Comparison of ENCODE assay signal across 8 cellular contexts in the genomic region with DNA sequence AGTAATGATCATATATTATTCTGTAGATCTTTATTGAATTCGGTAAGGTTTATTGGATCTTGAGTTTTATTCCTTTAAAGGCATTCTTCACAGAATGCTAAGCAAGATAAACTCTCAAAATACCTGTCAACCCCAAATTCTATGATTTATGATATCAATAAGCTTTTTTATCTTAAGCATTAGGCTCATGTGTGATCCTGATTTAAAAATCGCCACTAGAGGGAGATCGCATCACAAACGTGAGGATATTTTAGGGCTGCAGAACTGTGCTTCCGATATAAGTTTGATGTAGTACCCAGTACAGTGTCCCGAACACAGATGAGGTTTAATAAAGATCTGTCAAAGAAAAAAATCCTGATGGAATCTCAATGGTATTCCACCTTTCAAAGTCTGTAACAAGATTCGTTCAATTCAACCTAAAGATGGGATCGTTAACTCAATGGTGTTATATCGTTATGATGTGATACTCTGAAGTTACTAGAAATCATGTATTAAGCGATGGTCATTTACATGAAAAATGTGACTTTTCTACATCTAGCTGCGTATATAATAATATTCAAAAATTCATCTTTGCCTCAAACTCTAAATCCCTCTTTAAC.
A peak's percentile ranks its signal among the peaks of the same experiment; 100 is the strongest.
DNase-seq lines count a peak whose midpoint lies in the region; ATAC-seq and TF ChIP-seq lines count a peak whose summit lies in the region.

No MANE protein-coding gene starts in this region.

- H3K9me3 ChIP-seq in Caco-2 (no peaks in the 10 kb centered on the region), OCI-LY7 (ENCODE audit: low read length) (no peaks in the 10 kb centered on the region), colonic mucosa (no peaks in the 10 kb centered on the region), MG63 (no peaks in the 10 kb centered on the region)

- no peak overlapping the region for H3K27ac Mint-ChIP-seq in Caco-2 (ENCODE audit: unreplicated experiment)

- H3K36me3 ChIP-seq in Caco-2 (ENCODE audit: control insufficient read depth, insufficient read depth, low read length): no peaks in the 10 kb centered on the region
- H3K36me3 ChIP-seq in OCI-LY7 (ENCODE audit: insufficient read depth, low read length): no peaks in the 10 kb centered on the region
- no peaks in the 10 kb centered on the region for H3K36me3 ChIP-seq in colonic mucosa
- H3K36me3 ChIP-seq in MG63: no peaks in the 10 kb centered on the region

- no peak overlapping the region for H3K4me2 ChIP-seq in OCI-LY7 (ENCODE audit: low read length)

- BruUV-seq in Caco-2 (replicated peaks; lab: Mats Ljungman, UMichigan) (no TSS peak), OCI-LY7 (replicated peaks; lab: Mats Ljungman, UMichigan) (no TSS peak)

- intact Hi-C loops in Caco-2 (cut with micrococcal nuclease; ENCODE audit: unreplicated experiment): loop anchor here (1.0 kb wide), 1 partner anchor 167 kb away; no protein-coding TSS in a partner anchor
- intact Hi-C loops in OCI-LY7 (cut with micrococcal nuclease; ENCODE audit: unreplicated experiment): loop anchor here (5.0 kb wide), 1 partner anchor 263 kb away; no protein-coding TSS in a partner anchor
- intact Hi-C loops in colonic mucosa (cut with DNase I): no loop called here

- ATAC-seq in GM18868 (IDR thresholded peaks at IDR 0.05; ENCODE audit: unreplicated experiment) (peak; percentile 77), HG03378 (IDR thresholded peaks at IDR 0.05; ENCODE audit: unreplicated experiment) (peak; percentile 85)

- peak in 1 of 2 experiments; percentile 49 for DNase-seq in Caco-2
- DNase-seq in OCI-LY7 (ENCODE audit: low spot score): peak; percentile 39
- peak; percentile 26 for DNase-seq in colonic mucosa
- peak; percentile 69 for DNase-seq in medulla oblongata (ENCODE audit: extremely low spot score)
- DNase-seq in MG63: no peak
- DNase-seq in DMS79 treated with DMSO at 0.1 percent for 48 hours (lab: John Stamatoyannopoulos, UW): no peak

- H3K4me1 ChIP-seq in Caco-2 (peaks cover 3% of the 10 kb centered on the region; the same call in 1 of the 2 replicates), OCI-LY7 (ENCODE audit: insufficient read depth, low read length, poor library complexity, severe bottlenecking) (no peaks in the 10 kb centered on the region), colonic mucosa (no peaks in the 10 kb centered on the region)

- H3K9me3 Mint-ChIP-seq in Caco-2 (ENCODE audit: unreplicated experiment): no peaks in the 10 kb centered on the region

- H3K9me2 ChIP-seq in OCI-LY7 (ENCODE audit: insufficient read depth, low read length): no peaks in the 10 kb centered on the region

- no peaks in the 10 kb centered on the region for H3K36me3 Mint-ChIP-seq in Caco-2 (ENCODE audit: insufficient read depth, unreplicated experiment)

- no peaks in the 10 kb centered on the region; the same call in 1 of the 2 replicates for H3K27me3 ChIP-seq in Caco-2 (replicated peaks; ENCODE audit: control insufficient read depth, insufficient read depth, low read length)
- H3K27me3 ChIP-seq in colonic mucosa: no peaks in the 10 kb centered on the region
- no peaks in the 10 kb centered on the region for H3K27me3 ChIP-seq in MG63

- no peak overlapping the region for H3K9ac ChIP-seq in colonic mucosa (ENCODE audit: low read depth in 2 of 2, low read length in 2 of 2)

- H3K27ac ChIP-seq in OCI-LY7 (ENCODE audit: low read depth, low read length, poor library complexity, severe bottlenecking): no peak overlapping the region
- no peak overlapping the region for H3K27ac ChIP-seq in colonic mucosa

- no peak overlapping the region for H2AFZ ChIP-seq in OCI-LY7 (ENCODE audit: low read length)

- H3K4me1 Mint-ChIP-seq in Caco-2 (ENCODE audit: low read depth, unreplicated experiment): peaks cover 7% of the 10 kb centered on the region

- no peaks in the 10 kb centered on the region for H4K20me1 ChIP-seq in OCI-LY7 (ENCODE audit: insufficient read depth, low read length)

- no peaks in the 10 kb centered on the region for H3K27me3 Mint-ChIP-seq in Caco-2 (ENCODE audit: insufficient read depth, unreplicated experiment)

- TF ChIP-seq CTCF in Caco-2 (IDR thresholded peaks at IDR 0.05; ENCODE audit: insufficient read depth in 1 of 2, low read depth in 1 of 2, low read length in 1 of 2, severe bottlenecking in 1 of 2, unreplicated experiment in 1 of 2) (peak; percentile 50 to 58), OCI-LY7 (conservative IDR thresholded peaks at IDR 0.05; ENCODE audit: low read length) (peak; percentile 84), colonic mucosa (IDR thresholded peaks at IDR 0.05) (peak; percentile 59)

- H3K4me3 ChIP-seq in Caco-2 (ENCODE audit: low read depth, low read length): no peak overlapping the region
- H3K4me3 ChIP-seq in OCI-LY7 (ENCODE audit: low read depth, low read length, poor library complexity, severe bottlenecking): no peak overlapping the region
- no peak overlapping the region for H3K4me3 ChIP-seq in colonic mucosa
- H3K4me3 ChIP-seq in MG63: no peak overlapping the region

- no peaks in the 10 kb centered on the region for H3K79me2 ChIP-seq in OCI-LY7 (ENCODE audit: insufficient read depth, low read depth, low read length)

- CTCF ChIA-PET in Caco-2 (lab: Charles Lee): interaction anchor here (0.6 to 1.7 kb wide), 3 partner anchors 31 to 184 kb away, joined by 3 to 12 read pairs (median 5); a partner anchor contains a TSS
- CTCF ChIA-PET in OCI-LY7 (lab: Charles Lee; ENCODE audit: unreplicated experiment): no interaction called here

- POLR2A ChIA-PET in Caco-2 (lab: Charles Lee): no interaction called here
- POLR2A ChIA-PET in OCI-LY7 (lab: Charles Lee): interaction anchor here (0.6 kb wide), 1 partner anchor 14 kb away, joined by 6 read pairs; no protein-coding TSS in a partner anchor

- no peak overlapping the region for H3K4me3 Mint-ChIP-seq in Caco-2 (ENCODE audit: unreplicated experiment)

Comparison
In these comparisons a context has a peak if more than half of its experiments do, and no peak if none do; other contexts are left out.
1. DNase-seq: peak in OCI-LY7 (single experiment), colonic mucosa (single experiment) and medulla oblongata (single experiment); none in MG63 (single experiment) and DMS79 treated with DMSO at 0.1 percent for 48 hours (single experiment).
2. Peak in every context shown above with its lines, with median percentiles within 50 percentile points of each other: CTCF ChIP-seq.